Comparison of ENCODE assay signal across 1 cellular context in genomic region chr3:116579843-116580242, GRCh38.
TF ChIP-seq lines count a peak whose summit lies in the region.

No MANE protein-coding gene starts in this region.

TF ChIP-seq in H1, 55 proteins besides CTCF, POLR2A, EP300 and RAD21 (continued from another document):
- TF ChIP-seq CHD7 (IDR thresholded peaks at IDR 0.05; ENCODE audit: insufficient replicate concordance, low read length) (no peak), SRF (IDR thresholded peaks at IDR 0.05; ENCODE audit: low read depth, low read length) (no peak), NANOG (IDR thresholded peaks at IDR 0.05; ENCODE audit: insufficient read depth, low read depth, low read length, poor library complexity, severe bottlenecking) (no peak), YY1 (IDR thresholded peaks at IDR 0.05; ENCODE audit: low read depth, low read length) (peak; percentile 83), MAFK (IDR thresholded peaks at IDR 0.05; ENCODE audit: low read depth, low read length) (no peak), ATF3 (IDR thresholded peaks at IDR 0.05; ENCODE audit: insufficient read depth, low read depth, low read length) (no peak), GTF2F1 (IDR thresholded peaks at IDR 0.05; ENCODE audit: borderline replicate concordance, low read depth, low read length) (no peak), RFX5 (IDR thresholded peaks at IDR 0.05; ENCODE audit: borderline replicate concordance, low read depth, low read length) (no peak), CEBPB (IDR thresholded peaks at IDR 0.05; ENCODE audit: low read depth, low read length) (no peak), HDAC2 (IDR thresholded peaks at IDR 0.05; ENCODE audit: borderline replicate concordance in 1 of 2, low read depth in 2 of 2, low read length in 2 of 2) (no peak), POU5F1 (IDR thresholded peaks at IDR 0.05; ENCODE audit: low read depth, low read length) (no peak), BACH1 (IDR thresholded peaks at IDR 0.05; ENCODE audit: low read length) (no peak), KDM5A (IDR thresholded peaks at IDR 0.05; ENCODE audit: low read length) (no peak), RNF2 (IDR thresholded peaks at IDR 0.05; ENCODE audit: borderline replicate concordance, low read depth, low read length, missing control alignments, poor library complexity, severe bottlenecking) (no peak), CTBP2 (IDR thresholded peaks at IDR 0.05; ENCODE audit: borderline replicate concordance, insufficient read depth, insufficient read length, low read length) (no peak), SAP30 (IDR thresholded peaks at IDR 0.05; ENCODE audit: insufficient read depth, insufficient replicate concordance, low read length) (no peak)
